ENCODE assay signal across 8 cellular contexts in genomic region chr14:58501214-58501816, GRCh38.
DNase-seq lines count a peak whose midpoint lies in the region; ATAC-seq and TF ChIP-seq lines count a peak whose summit lies in the region.

No MANE protein-coding gene starts in this region.

- H2AFZ ChIP-seq in neural cell (ENCODE audit: low read depth, low read length) = no peak overlapping the region

- peaks cover 1% of the 10 kb centered on the region for H3K36me3 Mint-ChIP-seq in activated naive CD4-positive, alpha-beta T cell treated with anti-CD3 and anti-CD28 coated beads, Interleukin-2, amount 10 ng/mL, durations not matched to agents 7 days and 5 days
- H3K36me3 Mint-ChIP-seq in T-helper 2 cell treated with Interferon-gamma antibody and Interleukin-4, amounts not matched to agents 5 μg/mL and 100 μg/mL, for 36 hours (ENCODE audit: low read depth) = no peaks in the 10 kb centered on the region

- no peaks in the 10 kb centered on the region for H4K20me1 ChIP-seq in neural cell (ENCODE audit: insufficient read depth)

- no peak overlapping the region for H3K4me3 Mint-ChIP-seq in activated naive CD4-positive, alpha-beta T cell treated with anti-CD3 and anti-CD28 coated beads, Interleukin-2, amount 10 ng/mL, durations not matched to agents 7 days and 5 days
- H3K4me3 Mint-ChIP-seq in T-helper 2 cell treated with Interferon-gamma antibody and Interleukin-4, amounts not matched to agents 5 μg/mL and 100 μg/mL, for 36 hours = no peak overlapping the region

- CTCF ChIA-PET in activated naive CD4-positive, alpha-beta T cell treated with anti-CD3 and anti-CD28 coated beads, Interleukin-2, amount 10 ng/mL, durations not matched to agents 7 days and 5 days (lab: Charles Lee) = interaction anchor here (0.5 to 2.7 kb wide), 35 partner anchors 9 to 623 kb away, joined by 3 to 31 read pairs (median 4); partner anchors contain the start of gene DACT1

- no peak overlapping the region for H3K27ac Mint-ChIP-seq in activated naive CD4-positive, alpha-beta T cell treated with anti-CD3 and anti-CD28 coated beads, Interleukin-2, amount 10 ng/mL, durations not matched to agents 7 days and 5 days
- no peak overlapping the region for H3K27ac Mint-ChIP-seq in T-helper 2 cell treated with Interferon-gamma antibody and Interleukin-4, amounts not matched to agents 5 μg/mL and 100 μg/mL, for 36 hours

- H3K4me2 ChIP-seq in neural cell (ENCODE audit: low read length) = no peak overlapping the region

- H3K79me2 ChIP-seq in neural cell (replicated peaks; ENCODE audit: insufficient read depth, low read length) = no peaks in the 10 kb centered on the region

- H3K9ac ChIP-seq in neural cell (ENCODE audit: low read length) = no peak overlapping the region

- H3K9me3 ChIP-seq in neural cell (ENCODE audit: low read length) = no peaks in the 10 kb centered on the region

- H3K4me3 ChIP-seq in fibroblast of mammary gland (ENCODE audit: control insufficient read depth, low read depth, low read length) (no peak overlapping the region), neural cell (ENCODE audit: low read length) (no peak overlapping the region)

- TF ChIP-seq RAD21 in neural cell (conservative IDR thresholded peaks at IDR 0.05) = peak; percentile 99

- H3K27me3 Mint-ChIP-seq in activated naive CD4-positive, alpha-beta T cell treated with anti-CD3 and anti-CD28 coated beads, Interleukin-2, amount 10 ng/mL, durations not matched to agents 7 days and 5 days = no peaks in the 10 kb centered on the region
- no peaks in the 10 kb centered on the region for H3K27me3 Mint-ChIP-seq in T-helper 2 cell treated with Interferon-gamma antibody and Interleukin-4, amounts not matched to agents 5 μg/mL and 100 μg/mL, for 36 hours (ENCODE audit: low read depth)

- no peaks in the 10 kb centered on the region for H3K4me1 Mint-ChIP-seq in activated naive CD4-positive, alpha-beta T cell treated with anti-CD3 and anti-CD28 coated beads, Interleukin-2, amount 10 ng/mL, durations not matched to agents 7 days and 5 days
- no peaks in the 10 kb centered on the region for H3K4me1 Mint-ChIP-seq in T-helper 2 cell treated with Interferon-gamma antibody and Interleukin-4, amounts not matched to agents 5 μg/mL and 100 μg/mL, for 36 hours (ENCODE audit: low read depth)

- H3F3A ChIP-seq in neural cell (ENCODE audit: insufficient read depth, low read length, poor library complexity, severe bottlenecking) = no peaks in the 10 kb centered on the region

- no peaks in the 10 kb centered on the region for H3K36me3 ChIP-seq in neural cell (ENCODE audit: insufficient read depth, low read length)

- no peaks in the 10 kb centered on the region for H3K9me2 ChIP-seq in neural cell (ENCODE audit: insufficient read depth, low read length)

- no peaks in the 10 kb centered on the region for H3K9me3 Mint-ChIP-seq in activated naive CD4-positive, alpha-beta T cell treated with anti-CD3 and anti-CD28 coated beads, Interleukin-2, amount 10 ng/mL, durations not matched to agents 7 days and 5 days
- no peaks in the 10 kb centered on the region for H3K9me3 Mint-ChIP-seq in T-helper 2 cell treated with Interferon-gamma antibody and Interleukin-4, amounts not matched to agents 5 μg/mL and 100 μg/mL, for 36 hours

- H3K27ac ChIP-seq in neural cell (ENCODE audit: low read length) = peak overlapping the region; percentile 3

- DNase-seq in activated naive CD4-positive, alpha-beta T cell treated with anti-CD3 and anti-CD28 coated beads, Interleukin-2, amount 10 ng/mL, durations not matched to agents 7 days and 5 days = peak; percentile 46
- no peak for DNase-seq in activated naive CD4-positive, alpha-beta T cell treated with anti-CD3 and anti-CD28 coated beads, Interleukin-2, amount 50 U/mL, for 16 hours
- DNase-seq in NCI-H1930 (lab: John Stamatoyannopoulos, UW) (peak; percentile 38 to 44), fibroblast of mammary gland (ENCODE audit: low read depth) (peak; percentile 80)
- peak; percentile 14 for DNase-seq in T-helper 2 cell treated with Interferon-gamma antibody and Interleukin-4, amounts not matched to agents 5 μg/mL and 100 μg/mL, for 36 hours (ENCODE audit: low spot score)

- TF ChIP-seq CTCF in fibroblast of mammary gland (conservative IDR thresholded peaks at IDR 0.05; ENCODE audit: control insufficient read depth, insufficient read depth, low read depth, low read length) = peak; percentile 92
- TF ChIP-seq CTCF in neural cell (IDR thresholded peaks at IDR 0.05; ENCODE audit: poor library complexity, severe bottlenecking) = peak; percentile 95

- ATAC-seq in HG02798 (IDR thresholded peaks at IDR 0.05; ENCODE audit: poor library complexity, unreplicated experiment) = peak; percentile 62
- no peak for ATAC-seq in GM19328 (IDR thresholded peaks at IDR 0.05; ENCODE audit: unreplicated experiment)

- H3K27me3 ChIP-seq in neural cell (ENCODE audit: insufficient read depth, low read depth, low read length) = no peaks in the 10 kb centered on the region

- no peak for TF ChIP-seq EP300 in neural cell (conservative IDR thresholded peaks at IDR 0.05; ENCODE audit: poor library complexity, severe bottlenecking)

TF ChIP-seq in neural cell, 6 proteins besides CTCF, POLR2A, EP300 and RAD21:
- no peak for TF ChIP-seq TAF1 (IDR thresholded peaks at IDR 0.05; ENCODE audit: low read depth)
- no peak for TF ChIP-seq EZH2 (IDR thresholded peaks at IDR 0.05; ENCODE audit: borderline replicate concordance, insufficient read depth, low read length, poor library complexity, severe bottlenecking)
- no peak for TF ChIP-seq REST (IDR thresholded peaks at IDR 0.05; ENCODE audit: borderline replicate concordance)
- TF ChIP-seq POLR2AphosphoS5 (IDR thresholded peaks at IDR 0.05) = no peak
- no peak for TF ChIP-seq MXI1 (conservative IDR thresholded peaks at IDR 0.05; ENCODE audit: poor library complexity, severe bottlenecking)
- peak; percentile 99 for TF ChIP-seq SMC3 (conservative IDR thresholded peaks at IDR 0.05; ENCODE audit: poor library complexity)
